17 cellular contexts compared by ENCODE assay signal in the genomic region with DNA sequence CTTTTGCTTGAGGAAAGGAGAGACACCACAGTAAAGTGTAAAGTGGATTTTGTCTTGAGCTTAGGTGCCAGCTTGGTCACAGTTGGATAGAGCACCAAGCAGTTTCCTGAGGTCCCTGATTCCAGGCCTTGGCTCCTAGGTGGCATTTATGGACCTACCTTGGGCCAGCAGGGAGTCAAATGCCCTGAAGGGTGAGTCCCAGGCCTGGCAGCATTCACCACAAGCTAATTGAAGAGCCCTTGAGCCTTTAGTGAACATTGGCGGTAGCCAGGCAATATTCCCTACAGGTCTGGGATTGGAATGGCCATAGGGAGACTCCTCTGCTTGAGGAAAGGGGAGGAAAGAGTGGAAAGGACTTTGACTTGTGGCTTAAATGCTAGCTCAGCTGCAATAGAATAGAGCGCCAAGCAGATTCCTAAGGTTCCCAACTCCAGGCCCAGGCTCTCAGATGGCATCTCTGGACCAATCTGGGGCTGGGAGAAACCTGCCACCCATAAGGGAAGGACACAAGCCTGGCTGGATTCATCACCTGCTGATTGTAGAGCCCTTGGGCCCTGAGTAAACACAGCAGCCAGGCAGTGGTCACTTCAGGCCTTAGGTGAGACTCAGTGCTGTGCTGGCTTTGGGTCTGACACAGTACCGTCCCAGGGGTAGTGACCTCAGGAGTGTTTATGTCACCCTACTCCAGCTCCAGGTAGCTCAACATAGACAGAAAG.
DNase-seq lines count a peak whose midpoint lies in the region; ATAC-seq, FAIRE-seq and TF ChIP-seq lines count a peak whose summit lies in the region.
"Had no signal": no experiment of that assay in that cellular context is flagged by ENCODE, and none has a peak within 500 bp of the region (broad histone marks: within the 10 kb centered on the region; RNA-seq: fewer than 3 reads in every experiment).

No MANE protein-coding gene starts in this region.

- DNase-seq in left ventricle myocardium superior (no peak), cardiac septum (ENCODE audit: low spot score) (no peak), H1 (ENCODE audit: low read depth in 1 of 2, low spot score in 2 of 2) (no peak), psoas muscle (no peak), breast epithelium (ENCODE audit: low spot score in 2 of 2) (no peak), HUDEP-2 (lab: John Stamatoyannopoulos, UW; ENCODE audit: unreplicated experiment in 76 of 76) (no peak)
- DNase-seq: C1 segment of cervical spinal cord; Calu3; CD4-positive, alpha-beta T cell; DMS 273 treated with DMSO at 0.1 percent for 48 hours; H9 had no signal

- TF ChIP-seq RAD21 in H1 (IDR thresholded peaks at IDR 0.05 in 1 of 2, conservative IDR thresholded peaks at IDR 0.05 in 1 of 2; ENCODE audit: low read depth in 2 of 2, low read length in 2 of 2) = no peak

- no peaks in the 10 kb centered on the region for H3K23me2 ChIP-seq in H1 (ENCODE audit: low read depth, low read length)

- CTCF ChIA-PET in H1 (lab: Charles Lee; ENCODE audit: partially characterized antibody) = no interaction called here

- TF ChIP-seq EP300 in H1 (IDR thresholded peaks at IDR 0.05; ENCODE audit: borderline replicate concordance in 1 of 2, low read depth in 2 of 2, low read length in 2 of 2) = no peak

- H3K4me1 Mint-ChIP-seq in activated T-helper 17 cell treated with anti-CD3 and anti-CD28 coated beads, Interleukin-2, amount 50 U/mL, for 72 hours = no peaks in the 10 kb centered on the region
- H3K4me1 Mint-ChIP-seq: B cell, GM23338, H9 had no signal

- intact Hi-C loops in left ventricle myocardium superior (cut with micrococcal nuclease) = no loop called here
- intact Hi-C loops in cardiac septum (cut with DNase I) = no loop called here
- intact Hi-C loops in psoas muscle (cut with DNase I) = no loop called here
- intact Hi-C loops in breast epithelium (cut with DNase I; ENCODE audit: low total_unique reads) = no loop called here

- POLR2A ChIA-PET in H1 (lab: Charles Lee; ENCODE audit: partially characterized antibody) = no interaction called here

- H3K9me3 ChIP-seq in H1 (ENCODE audit: insufficient read depth in 2 of 2, low read depth in 1 of 2, low read length in 1 of 2) (0 out of 4 replicates have a peak, but pooled peaks cover 4 to 6% of the 10 kb centered on the region in 2 experiments), psoas muscle (no peaks in the 10 kb centered on the region), breast epithelium (no peaks in the 10 kb centered on the region)

- H4K5ac ChIP-seq in H1 (ENCODE audit: insufficient read length, low read depth, low read length) = no peak overlapping the region

- no peaks in the 10 kb centered on the region for H3K79me2 ChIP-seq in H1 (ENCODE audit: control insufficient read depth in 1 of 2, insufficient read depth in 2 of 2, low read length in 2 of 2)

- peaks cover 4% of the 10 kb centered on the region for H3K9me3 Mint-ChIP-seq in activated T-helper 17 cell treated with anti-CD3 and anti-CD28 coated beads, Interleukin-2, amount 50 U/mL, for 72 hours

- H3K14ac ChIP-seq in H1 (ENCODE audit: insufficient read length) = peak overlapping the region; percentile 16

- TF ChIP-seq POLR2A in H1 (IDR thresholded peaks at IDR 0.05; ENCODE audit: control extremely low read depth in 1 of 2, low read depth in 2 of 2, low read length in 2 of 2) (no peak), breast epithelium (IDR thresholded peaks at IDR 0.05) (no peak)

- no peak overlapping the region for H3K4ac ChIP-seq in H1 (replicated peaks; ENCODE audit: insufficient read length, low read depth, low read length)

- no peak for TF ChIP-seq CTCF in H1 (IDR thresholded peaks at IDR 0.05; ENCODE audit: control extremely low read depth in 1 of 3, insufficient read depth in 1 of 3, low read depth in 1 of 3, low read length in 3 of 3)
- TF ChIP-seq CTCF in psoas muscle (IDR thresholded peaks at IDR 0.05) = no peak
- TF ChIP-seq CTCF in breast epithelium (IDR thresholded peaks at IDR 0.05) = no peak

- no peak overlapping the region for H4K8ac ChIP-seq in H1 (ENCODE audit: extremely low read depth, insufficient read depth, low read length)

- H2AK5ac ChIP-seq in H1 (ENCODE audit: low read depth, low read length) = no peak overlapping the region

- H3K36me3 ChIP-seq in H1 (ENCODE audit: control insufficient read depth in 2 of 4, insufficient read depth in 4 of 4, low read length in 3 of 4) (no peaks in the 10 kb centered on the region), psoas muscle (ENCODE audit: insufficient read depth in 1 of 2, low read depth in 1 of 2) (no peaks in the 10 kb centered on the region), breast epithelium (no peaks in the 10 kb centered on the region)

- H3K79me1 ChIP-seq in H1 (ENCODE audit: low read depth, low read length) = no peaks in the 10 kb centered on the region

- no peak overlapping the region for H4K91ac ChIP-seq in H1 (replicated peaks; ENCODE audit: insufficient read length, low read length)

- H3K23ac ChIP-seq in H1 (ENCODE audit: insufficient read length) = no peak overlapping the region

- no peak overlapping the region for H2BK120ac ChIP-seq in H1 (replicated peaks; ENCODE audit: low read depth, low read length)

- no peak overlapping the region for H2AFZ ChIP-seq in H1 (ENCODE audit: low read length)

- FAIRE-seq in H1 (lab: Jason Lieb, UNC) = no peak
- FAIRE-seq: A204.1, G401.6, GM12891 had no signal

- H3K4me1 ChIP-seq in H1 (replicated peaks in 1 of 4; ENCODE audit: control insufficient read depth in 3 of 4, insufficient read depth in 4 of 4, low read length in 3 of 4) = no peaks in the 10 kb centered on the region
- peaks cover 10% of the 10 kb centered on the region for H3K4me1 ChIP-seq in psoas muscle
- H3K4me1 ChIP-seq in breast epithelium = no peaks in the 10 kb centered on the region

- H2BK5ac ChIP-seq in H1 (ENCODE audit: low read depth, low read length) = no peak overlapping the region

- H3K36me3 Mint-ChIP-seq in activated T-helper 17 cell treated with anti-CD3 and anti-CD28 coated beads, Interleukin-2, amount 50 U/mL, for 72 hours (ENCODE audit: low read depth) = no peaks in the 10 kb centered on the region

- 76% methylated on average over 3 of the region's 3 CpGs; no CpG with 5 or more reads in 1 of the 2 experiments for WGBS in H1 (ENCODE audit: extremely low coverage in 1 of 2, insufficient coverage in 1 of 2, insufficient read length in 1 of 2, insufficient replicate concordance in 2 of 2, low coverage in 1 of 2, low lambda C conversion rate in 2 of 2, missing lambda C conversion rate in 1 of 2), 2 experiments
- WGBS in psoas muscle, 3 donors = 76 to 92% (median 79%) methylated on average over 3 of the region's 3 CpGs

- H3K27me3 ChIP-seq in H1 (replicated peaks in 1 of 4; ENCODE audit: control insufficient read depth in 3 of 4, extremely low read depth in 1 of 4, insufficient read depth in 3 of 4, low read length in 3 of 4) = no peaks in the 10 kb centered on the region
- H3K27me3 ChIP-seq in psoas muscle (ENCODE audit: insufficient read depth in 3 of 3, low read length in 2 of 3) = no peaks in the 10 kb centered on the region
- H3K27me3 ChIP-seq in breast epithelium = no peaks in the 10 kb centered on the region

- no peak overlapping the region for H2BK15ac ChIP-seq in H1 (ENCODE audit: low read length)

- no peak overlapping the region for H3K18ac ChIP-seq in H1 (ENCODE audit: extremely low read depth, low read length)

- no peak overlapping the region for H2BK20ac ChIP-seq in H1 (ENCODE audit: low read length)

- no peak overlapping the region for H3K56ac ChIP-seq in H1 (replicated peaks; ENCODE audit: insufficient read length, low read depth, low read length)

- H3K4me3 Mint-ChIP-seq in activated T-helper 17 cell treated with anti-CD3 and anti-CD28 coated beads, Interleukin-2, amount 50 U/mL, for 72 hours = no peak overlapping the region
- H3K4me3 Mint-ChIP-seq: B cell; CD4-positive, alpha-beta T cell; GM23338; H9 had no signal

- no peak overlapping the region for H3K27ac ChIP-seq in H1 (ENCODE audit: low read depth, low read length)
- H3K27ac ChIP-seq in psoas muscle = no peak overlapping the region
- H3K27ac ChIP-seq in breast epithelium = no peak overlapping the region

- H3K27me3 Mint-ChIP-seq in activated T-helper 17 cell treated with anti-CD3 and anti-CD28 coated beads, Interleukin-2, amount 50 U/mL, for 72 hours = peaks cover 70% of the 10 kb centered on the region

- peak; percentile 32 for ATAC-seq in left ventricle myocardium superior
- ATAC-seq in psoas muscle = peak; percentile 19 to 39 (median 30)
- ATAC-seq in activated T-helper 17 cell treated with anti-CD3 and anti-CD28 coated beads, Interleukin-2, amount 50 U/mL, for 72 hours (replicated peaks) = no peak
- ATAC-seq: GM23338 had no signal

- H4K20me1 ChIP-seq in H1 (replicated peaks in 1 of 2; ENCODE audit: control insufficient read depth in 1 of 2, insufficient read depth in 2 of 2, low read length in 2 of 2) = no peaks in the 10 kb centered on the region

- H3K9ac ChIP-seq in H1 (replicated peaks in 1 of 4; ENCODE audit: extremely low read depth in 1 of 4, low read depth in 3 of 4, low read length in 3 of 4) = no peak overlapping the region

- H3K4me3 ChIP-seq in H1 (ENCODE audit: extremely low read depth in 1 of 4, insufficient read depth in 2 of 4, low read depth in 3 of 4, low read length in 4 of 4) (no peak overlapping the region), psoas muscle (no peak overlapping the region), breast epithelium (no peak overlapping the region)
- H3K4me3 ChIP-seq: GM23338 had no signal

- no peak overlapping the region for H2BK12ac ChIP-seq in H1 (ENCODE audit: low read depth, low read length)

- H3K27ac Mint-ChIP-seq in activated T-helper 17 cell treated with anti-CD3 and anti-CD28 coated beads, Interleukin-2, amount 50 U/mL, for 72 hours = no peak overlapping the region
- H3K27ac Mint-ChIP-seq: B cell; CD4-positive, alpha-beta T cell; GM23338; H9 had no signal

- H3K4me2 ChIP-seq in H1 (ENCODE audit: insufficient read depth in 1 of 2, low read depth in 2 of 2, low read length in 2 of 2) = no peak overlapping the region
- H3K4me2 ChIP-seq: GM23338 had no signal

TF ChIP-seq in H1, 55 proteins besides CTCF, POLR2A, EP300 and RAD21 (continues in another document):
- TF ChIP-seq ASH2L (IDR thresholded peaks at IDR 0.05; ENCODE audit: low read length) = no peak
- TF ChIP-seq, protein P1, sequence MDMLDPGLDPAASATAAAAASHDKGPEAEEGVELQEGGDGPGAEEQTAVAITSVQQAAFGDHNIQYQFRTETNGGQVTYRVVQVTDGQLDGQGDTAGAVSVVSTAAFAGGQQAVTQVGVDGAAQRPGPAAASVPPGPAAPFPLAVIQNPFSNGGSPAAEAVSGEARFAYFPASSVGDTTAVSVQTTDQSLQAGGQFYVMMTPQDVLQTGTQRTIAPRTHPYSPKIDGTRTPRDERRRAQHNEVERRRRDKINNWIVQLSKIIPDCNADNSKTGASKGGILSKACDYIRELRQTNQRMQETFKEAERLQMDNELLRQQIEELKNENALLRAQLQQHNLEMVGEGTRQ (IDR thresholded peaks at IDR 0.05; ENCODE audit: low read length) = no peak
- TF ChIP-seq CBX8 (IDR thresholded peaks at IDR 0.05; ENCODE audit: borderline replicate concordance, low read depth, low read length) = no peak
- no peak for TF ChIP-seq GABPA (IDR thresholded peaks at IDR 0.05; ENCODE audit: borderline replicate concordance, insufficient read depth, low read length)
- TF ChIP-seq, protein P2, sequence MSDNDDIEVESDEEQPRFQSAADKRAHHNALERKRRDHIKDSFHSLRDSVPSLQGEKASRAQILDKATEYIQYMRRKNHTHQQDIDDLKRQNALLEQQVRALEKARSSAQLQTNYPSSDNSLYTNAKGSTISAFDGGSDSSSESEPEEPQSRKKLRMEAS (IDR thresholded peaks at IDR 0.05) = no peak
